In the genomic region with DNA sequence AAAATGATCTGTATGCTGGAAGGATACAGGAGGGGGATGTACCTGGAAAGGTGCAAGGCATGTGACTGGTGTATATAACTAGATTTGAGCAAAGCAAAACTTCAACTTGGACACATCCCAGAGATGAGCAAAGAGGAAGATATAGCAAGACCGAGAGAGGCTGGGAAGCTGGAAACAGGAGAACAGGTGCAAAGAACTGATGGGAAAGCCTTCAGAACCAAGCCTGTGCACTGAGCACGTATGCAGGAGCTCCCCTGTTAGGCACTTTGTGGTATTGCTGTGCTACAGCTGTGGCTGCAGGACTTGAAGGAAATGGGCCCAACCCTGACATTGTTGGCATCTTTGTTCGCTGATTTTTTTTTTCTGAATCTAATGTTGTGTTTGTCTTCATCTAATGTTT, we compare ENCODE assay signal across 8 cellular contexts.
A peak's percentile ranks its signal among the peaks of the same experiment; 100 is the strongest.
DNase-seq lines count a peak whose midpoint lies in the region; ATAC-seq, FAIRE-seq and TF ChIP-seq lines count a peak whose summit lies in the region.

No MANE protein-coding gene starts in this region.

- ATAC-seq in HG03520 (IDR thresholded peaks at IDR 0.05; ENCODE audit: unreplicated experiment) (no peak), HG03159 (IDR thresholded peaks at IDR 0.05; ENCODE audit: unreplicated experiment) (no peak)

- H3K4me1 ChIP-seq in BE2C, result peaks cover 24% of the 10 kb centered on the region
- H3K4me1 ChIP-seq in ascending aorta, result no peaks in the 10 kb centered on the region

- H3K27me3 ChIP-seq in BE2C, result no peaks in the 10 kb centered on the region
- H3K27me3 ChIP-seq in ascending aorta, result no peaks in the 10 kb centered on the region

- no peaks in the 10 kb centered on the region for H3K9me3 ChIP-seq in BE2C
- no peaks in the 10 kb centered on the region for H3K9me3 ChIP-seq in ascending aorta

- H3K36me3 ChIP-seq in BE2C (no peaks in the 10 kb centered on the region), ascending aorta (no peaks in the 10 kb centered on the region)

- no peak overlapping the region for H3K4me3 ChIP-seq in BE2C (ENCODE audit: low read depth, low read length)
- H3K4me3 ChIP-seq in ascending aorta, result no peak overlapping the region

- intact Hi-C loops in ascending aorta (cut with DNase I), result no loop called here

- DNase-seq in BE2C (peak; percentile 47), GM18507 (ENCODE audit: extremely low spot score, insufficient read length, low read depth) (no peak), RPMI8226 (peak; percentile 5), iPS DF 4.7 (ENCODE audit: extremely low read depth, low spot score) (peak; percentile 36), ascending aorta (ENCODE audit: low spot score in 2 of 2) (no peak), GM19238 (ENCODE audit: insufficient read length, low spot score) (no peak)

- H3K27ac ChIP-seq in ascending aorta, result no peak overlapping the region

- FAIRE-seq in GM18507 (lab: Jason Lieb, UNC), result peak; percentile 44

- TF ChIP-seq CTCF in BE2C (IDR thresholded peaks at IDR 0.05; ENCODE audit: low read depth, low read length), result peak; percentile 72
- no peak for TF ChIP-seq CTCF in ascending aorta (IDR thresholded peaks at IDR 0.05)

Comparison
In these comparisons a context has a peak if more than half of its experiments do, and no peak if none do; other contexts are left out.
1. DNase-seq: peak in BE2C (single experiment), RPMI8226 (single experiment) and iPS DF 4.7 (single experiment); none in GM18507 (single experiment), ascending aorta (0 of 2) and GM19238 (single experiment).